Comparison of ENCODE assay signal across 1 cellular context in genomic region chr9:123679330-123679987, GRCh38.
TF ChIP-seq lines count a peak whose summit lies in the region.

No MANE protein-coding gene starts in this region.

TF ChIP-seq in SK-N-SH, 30 proteins besides CTCF, POLR2A, EP300 and RAD21 (continued from another document):
- TF ChIP-seq RCOR1 (IDR thresholded peaks at IDR 0.05; ENCODE audit: low read length), result 0 out of 2 replicates have a peak, but pooled peaks have one; percentile 64
